ENCODE assay signal across 8 cellular contexts in the genomic region with DNA sequence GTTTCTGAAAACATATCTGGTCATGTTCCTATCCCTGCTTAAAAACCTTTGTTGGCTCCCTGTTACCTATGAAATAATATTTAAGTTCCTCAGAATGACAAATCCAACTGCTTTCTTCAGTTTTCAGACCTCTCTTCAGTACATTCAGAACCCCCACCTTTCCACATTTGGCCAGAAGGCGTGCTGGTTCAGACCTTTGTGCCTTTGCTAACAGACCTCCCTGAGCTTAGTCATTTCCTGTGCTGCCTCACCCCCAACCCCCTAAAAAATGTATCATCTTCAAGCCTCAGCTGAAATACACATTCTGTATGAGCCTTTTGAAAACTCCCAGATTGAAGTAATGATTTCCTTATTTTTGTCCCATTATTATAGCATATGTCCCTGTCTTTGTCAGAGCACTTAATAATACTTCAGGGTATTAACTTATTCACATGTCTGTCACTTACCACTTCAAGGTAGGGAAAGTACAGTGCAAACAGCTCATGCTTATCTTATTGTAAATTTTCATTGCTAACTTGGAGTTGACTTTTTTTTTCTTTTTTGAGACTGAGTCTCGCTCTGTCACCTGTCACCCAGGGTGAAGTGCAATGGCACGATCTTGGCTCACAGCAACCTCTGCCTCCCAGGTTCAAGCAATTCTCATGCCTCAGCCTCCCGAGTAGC. TPM values are rescaled to one million over a fixed set of nuclear protein-coding genes. Genes with fewer than 3 reads are reported as not detected.
DNase-seq lines count a peak whose midpoint lies in the region; ATAC-seq and TF ChIP-seq lines count a peak whose summit lies in the region.

No MANE protein-coding gene starts in this region.

- H3K27me3 ChIP-seq in CD4-positive, alpha-beta T cell (ENCODE audit: control insufficient read depth, insufficient read depth, low read length), result no peaks in the 10 kb centered on the region
- H3K27me3 ChIP-seq in neural cell (ENCODE audit: insufficient read depth, low read depth, low read length), result no peaks in the 10 kb centered on the region
- no peaks in the 10 kb centered on the region for H3K27me3 ChIP-seq in tibial artery

- ATAC-seq in CD4-positive, alpha-beta T cell (ENCODE audit: poor library complexity), result peak; percentile 71
- ATAC-seq in SK-N-SH treated with all-trans-retinoic acid at 6 μM for 48 hours (peak; percentile 93), GM18861 (IDR thresholded peaks at IDR 0.05; ENCODE audit: unreplicated experiment) (no peak), GM18502 (IDR thresholded peaks at IDR 0.05; ENCODE audit: poor library complexity, unreplicated experiment) (no peak)
- ATAC-seq in activated naive CD8-positive, alpha-beta T cell treated with anti-CD3 and anti-CD28 coated beads, Interleukin-2, amount 50 U/mL, for 24 hours, result peak; percentile 89

- POLR2A ChIA-PET in CD4-positive, alpha-beta T cell (lab: Charles Lee), result interaction anchor here (0.9 to 1.1 kb wide), 3 partner anchors 38 to 62 kb away, joined by 3 to 7 read pairs (median 4); a partner anchor contains a TSS

- no peaks in the 10 kb centered on the region for H3F3A ChIP-seq in neural cell (ENCODE audit: insufficient read depth, low read length, poor library complexity, severe bottlenecking)

- H3K36me3 Mint-ChIP-seq in CD4-positive, alpha-beta T cell (ENCODE audit: low read depth), result peaks cover 98% of the 10 kb centered on the region
- peaks cover 66% of the 10 kb centered on the region for H3K36me3 Mint-ChIP-seq in activated naive CD8-positive, alpha-beta T cell treated with anti-CD3 and anti-CD28 coated beads, Interleukin-2, amount 50 U/mL, for 24 hours (ENCODE audit: low read depth)

- H4K20me1 ChIP-seq in neural cell (ENCODE audit: insufficient read depth), result no peaks in the 10 kb centered on the region

- H3K4me3 Mint-ChIP-seq in CD4-positive, alpha-beta T cell, result no peak overlapping the region
- H3K4me3 Mint-ChIP-seq in activated naive CD8-positive, alpha-beta T cell treated with anti-CD3 and anti-CD28 coated beads, Interleukin-2, amount 50 U/mL, for 24 hours, result peak overlapping the region; percentile 73

- H3K4me2 ChIP-seq in neural cell (ENCODE audit: low read length), result no peak overlapping the region

- peak; percentile 63 for TF ChIP-seq EP300 in neural cell (conservative IDR thresholded peaks at IDR 0.05; ENCODE audit: poor library complexity, severe bottlenecking)

- no peak for TF ChIP-seq RAD21 in neural cell (conservative IDR thresholded peaks at IDR 0.05)

- DNase-seq in CD4-positive, alpha-beta T cell, result peak in 9 of 10 experiments; percentile 11 to 46 (median 39)
- peak; percentile 54 for DNase-seq in activated naive CD8-positive, alpha-beta T cell treated with anti-CD3 and anti-CD28 coated beads, Interleukin-2, amount 50 U/mL, for 24 hours
- no peak for DNase-seq in NCI-H1048 (lab: John Stamatoyannopoulos, UW)
- DNase-seq in tibial artery, result no peak

- peaks cover 0 to 11% (median 2%) of the 10 kb centered on the region in 4 donors for H3K4me1 ChIP-seq in tibial artery

- CTCF ChIA-PET in CD4-positive, alpha-beta T cell (lab: Charles Lee), result interaction anchor here (0.6 to 3.8 kb wide), 8 partner anchors 9 to 210 kb away, joined by 3 to 22 read pairs (median 3); a partner anchor contains a TSS

- H3K9me2 ChIP-seq in neural cell (ENCODE audit: insufficient read depth, low read length), result no peaks in the 10 kb centered on the region

- H2AFZ ChIP-seq in neural cell (ENCODE audit: low read depth, low read length), result no peak overlapping the region

- H3K27ac Mint-ChIP-seq in CD4-positive, alpha-beta T cell, result peak overlapping the region; percentile 72
- H3K27ac Mint-ChIP-seq in activated naive CD8-positive, alpha-beta T cell treated with anti-CD3 and anti-CD28 coated beads, Interleukin-2, amount 50 U/mL, for 24 hours, result peak overlapping the region; percentile 92

- intact Hi-C loops in CD4-positive, alpha-beta T cell (cut with DNase I, micrococcal nuclease), result loop anchor here in 1 of 2 experiments (5.0 kb wide), 1 partner anchor 37 kb away; a partner anchor contains a TSS
- intact Hi-C loops in tibial artery (cut with DNase I; ENCODE audit: low total_unique reads), result no loop called here

- H3K36me3 ChIP-seq in neural cell (ENCODE audit: insufficient read depth, low read length) (peaks cover 8% of the 10 kb centered on the region), tibial artery (peaks cover 70 to 86% (median 80%) of the 10 kb centered on the region in 3 donors)

- H3K4me1 Mint-ChIP-seq in CD4-positive, alpha-beta T cell (ENCODE audit: low read depth), result peaks cover 30% of the 10 kb centered on the region
- peaks cover 50% of the 10 kb centered on the region for H3K4me1 Mint-ChIP-seq in activated naive CD8-positive, alpha-beta T cell treated with anti-CD3 and anti-CD28 coated beads, Interleukin-2, amount 50 U/mL, for 24 hours

- no peak overlapping the region for H3K27ac ChIP-seq in CD4-positive, alpha-beta T cell (ENCODE audit: low read depth, low read length)
- H3K27ac ChIP-seq in neural cell (ENCODE audit: low read length) (peak overlapping the region; percentile 55), tibial artery (no peak overlapping the region)

- H3K27me3 Mint-ChIP-seq in CD4-positive, alpha-beta T cell, result no peaks in the 10 kb centered on the region
- no peaks in the 10 kb centered on the region for H3K27me3 Mint-ChIP-seq in activated naive CD8-positive, alpha-beta T cell treated with anti-CD3 and anti-CD28 coated beads, Interleukin-2, amount 50 U/mL, for 24 hours

- no peaks in the 10 kb centered on the region for H3K9me3 ChIP-seq in CD4-positive, alpha-beta T cell (ENCODE audit: control insufficient read depth, low read length)
- H3K9me3 ChIP-seq in neural cell (ENCODE audit: low read length) (no peaks in the 10 kb centered on the region), tibial artery (no peaks in the 10 kb centered on the region)

- TF ChIP-seq CTCF in CD4-positive, alpha-beta T cell (IDR thresholded peaks at IDR 0.05), result no peak
- TF ChIP-seq CTCF in neural cell (IDR thresholded peaks at IDR 0.05; ENCODE audit: poor library complexity, severe bottlenecking) (no peak), tibial artery (IDR thresholded peaks at IDR 0.05) (no peak)

- H3K4me3 ChIP-seq in neural cell (ENCODE audit: low read length), result no peak overlapping the region
- H3K4me3 ChIP-seq in tibial artery, result no peak overlapping the region

- no peaks in the 10 kb centered on the region for H3K79me2 ChIP-seq in neural cell (replicated peaks; ENCODE audit: insufficient read depth, low read length)

- H3K9ac ChIP-seq in neural cell (ENCODE audit: low read length), result no peak overlapping the region

- no peaks in the 10 kb centered on the region for H3K9me3 Mint-ChIP-seq in CD4-positive, alpha-beta T cell
- H3K9me3 Mint-ChIP-seq in activated naive CD8-positive, alpha-beta T cell treated with anti-CD3 and anti-CD28 coated beads, Interleukin-2, amount 50 U/mL, for 24 hours, result no peaks in the 10 kb centered on the region

TF ChIP-seq in SK-N-SH treated with all-trans-retinoic acid at 6 μM for 48 hours, 23 proteins besides CTCF, POLR2A, EP300 and RAD21 (continues in another document):
- TF ChIP-seq ZNF565 (CRISPR knock-in tag; conservative IDR thresholded peaks at IDR 0.05; ENCODE audit: low read depth) (no peak), SNAI2 (CRISPR knock-in tag; IDR thresholded peaks at IDR 0.05) (no peak), CSDC2 (CRISPR knock-in tag; IDR thresholded peaks at IDR 0.05) (no peak), PPARA (CRISPR knock-in tag; IDR thresholded peaks at IDR 0.05; ENCODE audit: borderline replicate concordance) (no peak), OSR1 (CRISPR knock-in tag; IDR thresholded peaks at IDR 0.05) (no peak)
- TF ChIP-seq, protein P1, sequence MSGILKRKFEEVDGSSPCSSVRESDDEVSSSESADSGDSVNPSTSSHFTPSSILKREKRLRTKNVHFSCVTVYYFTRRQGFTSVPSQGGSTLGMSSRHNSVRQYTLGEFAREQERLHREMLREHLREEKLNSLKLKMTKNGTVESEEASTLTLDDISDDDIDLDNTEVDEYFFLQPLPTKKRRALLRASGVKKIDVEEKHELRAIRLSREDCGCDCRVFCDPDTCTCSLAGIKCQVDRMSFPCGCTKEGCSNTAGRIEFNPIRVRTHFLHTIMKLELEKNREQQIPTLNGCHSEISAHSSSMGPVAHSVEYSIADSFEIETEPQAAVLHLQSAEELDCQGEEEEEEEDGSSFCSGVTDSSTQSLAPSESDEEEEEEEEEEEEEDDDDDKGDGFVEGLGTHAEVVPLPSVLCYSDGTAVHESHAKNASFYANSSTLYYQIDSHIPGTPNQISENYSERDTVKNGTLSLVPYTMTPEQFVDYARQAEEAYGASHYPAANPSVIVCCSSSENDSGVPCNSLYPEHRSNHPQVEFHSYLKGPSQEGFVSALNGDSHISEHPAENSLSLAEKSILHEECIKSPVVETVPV (CRISPR knock-in tag; IDR thresholded peaks at IDR 0.05), result no peak

TF ChIP-seq in neural cell, 6 proteins besides CTCF, POLR2A, EP300 and RAD21:
- TF ChIP-seq SMC3 (conservative IDR thresholded peaks at IDR 0.05; ENCODE audit: poor library complexity) (peak; percentile 20), EZH2 (IDR thresholded peaks at IDR 0.05; ENCODE audit: borderline replicate concordance, insufficient read depth, low read length, poor library complexity, severe bottlenecking) (no peak)

RNA-seq across cellular contexts. Expression of a gene that starts 19.7 kb away (rescaled TPM):
- total RNA-seq in CD4-positive, alpha-beta T cell, result not detected
- polyA plus RNA-seq in neural cell, result not detected in 2 replicates
- polyA minus RNA-seq in neural cell, result not detected in 2 replicates

Comparison
In these comparisons a context has a peak if more than half of its experiments do, and no peak if none do; other contexts are left out.
1. ATAC-seq: peak in CD4-positive, alpha-beta T cell (single experiment), SK-N-SH treated with all-trans-retinoic acid at 6 μM for 48 hours (single experiment) and activated naive CD8-positive, alpha-beta T cell treated with anti-CD3 and anti-CD28 coated beads, Interleukin-2, amount 50 U/mL, for 24 hours (single experiment); none in GM18861 (single experiment) and GM18502 (single experiment).
2. DNase-seq: peak in CD4-positive, alpha-beta T cell (9 of 10) and activated naive CD8-positive, alpha-beta T cell treated with anti-CD3 and anti-CD28 coated beads, Interleukin-2, amount 50 U/mL, for 24 hours (single experiment); none in NCI-H1048 (single experiment) and tibial artery (0 of 2).